Comparison of ENCODE assay signal across 8 cellular contexts in the genomic region with DNA sequence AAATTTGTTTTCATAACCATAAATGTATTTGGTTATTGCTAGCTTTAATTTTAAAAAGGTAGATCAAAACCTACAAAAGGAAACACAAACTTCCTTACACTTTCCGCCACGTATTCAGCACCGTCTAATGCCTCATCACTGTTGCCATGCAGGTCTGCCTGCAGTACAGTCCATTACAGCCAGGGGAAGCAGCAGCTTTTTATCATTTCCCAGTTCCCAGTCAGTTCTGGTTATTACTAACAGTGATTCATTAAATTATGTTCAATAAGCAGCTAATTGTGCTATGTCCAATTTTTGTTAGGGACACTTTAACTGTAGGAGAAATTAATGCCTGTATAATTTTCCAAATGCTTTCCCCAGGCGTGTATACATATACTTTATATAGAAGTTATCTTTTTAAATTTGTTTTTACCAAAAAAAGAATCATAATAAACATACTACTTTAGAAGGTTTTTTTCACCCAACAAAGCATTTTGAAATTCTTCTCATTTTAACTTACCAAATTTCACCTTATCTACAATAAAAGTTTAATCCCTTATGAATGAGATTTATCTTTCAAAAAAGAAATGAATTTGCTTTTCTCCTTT.
DNase-seq lines count a peak whose midpoint lies in the region; ATAC-seq lines count a peak whose summit lies in the region.

No MANE protein-coding gene starts in this region.

- in situ Hi-C loops in G401 (cut with HindIII; ENCODE audit: low sequenced_read_pairs) (no loop called here), T47D (cut with HindIII; ENCODE audit: low pct_unique_long_range_greater_than_20kb, low sequenced_read_pairs) (no loop called here)

- peak; percentile 81 for ATAC-seq in GM21367 (IDR thresholded peaks at IDR 0.05; ENCODE audit: unreplicated experiment)
- ATAC-seq in HG03571 (IDR thresholded peaks at IDR 0.05; ENCODE audit: unreplicated experiment) = peak; percentile 85

- DNase-seq in G401 (ENCODE audit: low spot score) = peak; percentile 23
- peak; percentile 85 for DNase-seq in SKM-1 (lab: John Stamatoyannopoulos, UW; ENCODE audit: unreplicated experiment)
- peak; percentile 23 to 77 for DNase-seq in T47D (ENCODE audit: low read depth in 1 of 2, low spot score in 1 of 2)
- DNase-seq in islet precursor cell = peak; percentile 67
- DNase-seq in stimulated activated CD4-positive, alpha-beta T cell treated with anti-CD3 and anti-CD28 coated beads, Interleukin-1b, Interleukin-23, amount 100 ng/mL, for 48 hours = peak; percentile 29
- DNase-seq in DMS153 treated with DMSO at 0.1 percent for 48 hours (lab: John Stamatoyannopoulos, UW; ENCODE audit: unreplicated experiment) = no peak
